In genomic region chr15:40660686-40661085, GRCh38 we compare ENCODE assay signal across 27 cellular contexts.
"Had no signal": no experiment of that assay in that cellular context is flagged by ENCODE, and none has a peak within 500 bp of the region (broad histone marks: within the 10 kb centered on the region; RNA-seq: fewer than 3 reads in every experiment).

No MANE protein-coding gene starts in this region.

- H3K27me3 ChIP-seq: body of pancreas, cardiac muscle cell, dorsolateral prefrontal cortex, gastrocnemius medialis, upper lobe of right lung had no signal

- H3K4me1 ChIP-seq: body of pancreas, gastrocnemius medialis, left ventricle myocardium inferior, upper lobe of right lung had no signal

- H3K4me1 Mint-ChIP-seq: activated CD4-positive, alpha-beta T cell treated with anti-CD3 and anti-CD28 coated beads, Interleukin-2, amount 10 ng/mL, durations not matched to agents 7 days and 5 days; stimulated activated naive CD8-positive, alpha-beta T cell treated with anti-CD3 and anti-CD28 coated beads, Interleukin-15, amount 100 ng/mL, for 72 hours had no signal

- ATAC-seq: body of pancreas; gastrocnemius medialis; mucosa of descending colon; natural killer cell treated with Interleukin-12 subunit alpha and Interleukin-12 subunit beta and Interleukin-15 and Interleukin-18, amount 100 ng/mL, for 72 hours; sciatic nerve; SK-N-SH treated with all-trans-retinoic acid at 6 μM for 48 hours; stimulated activated memory B cell treated with anti-CD40 and anti-IgM and Interleukin-4, amounts not matched to agents 10 μg/mL and 1 μg/mL and 100 μg/mL, for 72 hours; stimulated activated naive CD8-positive, alpha-beta T cell treated with anti-CD3 and anti-CD28 coated beads, Interleukin-15, amount 100 ng/mL, for 72 hours; upper lobe of right lung had no signal

- H3K27ac Mint-ChIP-seq: activated CD4-positive, alpha-beta T cell treated with anti-CD3 and anti-CD28 coated beads, Interleukin-2, amount 10 ng/mL, durations not matched to agents 7 days and 5 days; activated naive CD8-positive, alpha-beta T cell; activated T-helper 1 cell treated with anti-CD3 and anti-CD28 coated beads, Interleukin-12 subunit alpha, Interleukin-12 subunit beta, Interleukin-2, Interleukin-4 antibody, amounts not matched to agents 30 ng/mL and 10 ng/mL and 1 ng/mL, durations not matched to agents 14 hours and 24 hours and 36 hours; natural killer cell treated with Interleukin-12 subunit alpha and Interleukin-12 subunit beta and Interleukin-15 and Interleukin-18, amount 100 ng/mL, for 72 hours; stimulated activated memory B cell treated with anti-CD40 and anti-IgM and Interleukin-4, amounts not matched to agents 10 μg/mL and 1 μg/mL and 100 μg/mL, for 72 hours had no signal

- FAIRE-seq: islet of Langerhans had no signal

- H3K27ac ChIP-seq: body of pancreas, cardiac muscle cell, coronary artery, dorsolateral prefrontal cortex, gastrocnemius medialis, left ventricle myocardium inferior, skin epidermis, upper lobe of right lung had no signal

- H3K9me3 ChIP-seq: body of pancreas, gastrocnemius medialis, left ventricle myocardium inferior, mucosa of descending colon, upper lobe of right lung had no signal

- H3K4me3 ChIP-seq: body of pancreas, cardiac muscle cell, coronary artery, dorsolateral prefrontal cortex, gastrocnemius medialis, left ventricle myocardium inferior, lung, mucosa of descending colon, skin epidermis, upper lobe of right lung had no signal

- H3K27me3 Mint-ChIP-seq: activated CD4-positive, alpha-beta T cell treated with anti-CD3 and anti-CD28 coated beads, Interleukin-2, amount 10 ng/mL, durations not matched to agents 7 days and 5 days; activated naive CD8-positive, alpha-beta T cell; natural killer cell treated with Interleukin-12 subunit alpha and Interleukin-12 subunit beta and Interleukin-15 and Interleukin-18, amount 100 ng/mL, for 72 hours; stimulated activated memory B cell treated with anti-CD40 and anti-IgM and Interleukin-4, amounts not matched to agents 10 μg/mL and 1 μg/mL and 100 μg/mL, for 72 hours; stimulated activated naive CD8-positive, alpha-beta T cell treated with anti-CD3 and anti-CD28 coated beads, Interleukin-15, amount 100 ng/mL, for 72 hours had no signal

- DNase-seq: activated CD4-positive, alpha-beta T cell treated with anti-CD3 and anti-CD28 coated beads, Interleukin-2, amount 10 ng/mL, durations not matched to agents 7 days and 5 days; activated T-cell treated with anti-CD3 and anti-CD28 coated beads for 4 hours; aorta; body of pancreas; dorsolateral prefrontal cortex; effector memory CD4-positive, alpha-beta T cell; gastrocnemius medialis; glutamatergic neuron; left ventricle myocardium inferior; mucosa of descending colon; retina; stimulated activated CD4-positive, alpha-beta T cell treated with anti-CD3 and anti-CD28 coated beads, Interleukin-12 subunit alpha, Interleukin-12 subunit beta, amount 100 ng/mL, for 4 hours; stimulated activated CD4-positive, alpha-beta T cell treated with anti-CD3 and anti-CD28 coated beads, Interleukin-4, amount 100 ng/mL, for 1 hour; stimulated activated naive CD8-positive, alpha-beta T cell treated with anti-CD3 and anti-CD28 coated beads, Interleukin-15, amount 100 ng/mL, for 72 hours; substantia nigra; upper lobe of right lung had no signal

- H3K36me3 Mint-ChIP-seq: activated naive CD8-positive, alpha-beta T cell; natural killer cell treated with Interleukin-12 subunit alpha and Interleukin-12 subunit beta and Interleukin-15 and Interleukin-18, amount 100 ng/mL, for 72 hours; stimulated activated memory B cell treated with anti-CD40 and anti-IgM and Interleukin-4, amounts not matched to agents 10 μg/mL and 1 μg/mL and 100 μg/mL, for 72 hours had no signal

- H3K4me3 Mint-ChIP-seq: activated CD4-positive, alpha-beta T cell treated with anti-CD3 and anti-CD28 coated beads, Interleukin-2, amount 10 ng/mL, durations not matched to agents 7 days and 5 days; activated naive CD8-positive, alpha-beta T cell; activated T-helper 1 cell treated with anti-CD3 and anti-CD28 coated beads, Interleukin-12 subunit alpha, Interleukin-12 subunit beta, Interleukin-2, Interleukin-4 antibody, amounts not matched to agents 30 ng/mL and 10 ng/mL and 1 ng/mL, durations not matched to agents 14 hours and 24 hours and 36 hours; natural killer cell treated with Interleukin-12 subunit alpha and Interleukin-12 subunit beta and Interleukin-15 and Interleukin-18, amount 100 ng/mL, for 72 hours; stimulated activated memory B cell treated with anti-CD40 and anti-IgM and Interleukin-4, amounts not matched to agents 10 μg/mL and 1 μg/mL and 100 μg/mL, for 72 hours; stimulated activated naive CD8-positive, alpha-beta T cell treated with anti-CD3 and anti-CD28 coated beads, Interleukin-15, amount 100 ng/mL, for 72 hours had no signal

- H3K36me3 ChIP-seq: cardiac muscle cell, gastrocnemius medialis, left ventricle myocardium inferior, upper lobe of right lung had no signal

- H3K9me3 Mint-ChIP-seq: activated CD4-positive, alpha-beta T cell treated with anti-CD3 and anti-CD28 coated beads, Interleukin-2, amount 10 ng/mL, durations not matched to agents 7 days and 5 days; activated T-helper 1 cell treated with anti-CD3 and anti-CD28 coated beads, Interleukin-12 subunit alpha, Interleukin-12 subunit beta, Interleukin-2, Interleukin-4 antibody, amounts not matched to agents 30 ng/mL and 10 ng/mL and 1 ng/mL, durations not matched to agents 14 hours and 24 hours and 36 hours; natural killer cell treated with Interleukin-12 subunit alpha and Interleukin-12 subunit beta and Interleukin-15 and Interleukin-18, amount 100 ng/mL, for 72 hours; stimulated activated memory B cell treated with anti-CD40 and anti-IgM and Interleukin-4, amounts not matched to agents 10 μg/mL and 1 μg/mL and 100 μg/mL, for 72 hours; stimulated activated naive CD8-positive, alpha-beta T cell treated with anti-CD3 and anti-CD28 coated beads, Interleukin-15, amount 100 ng/mL, for 72 hours had no signal
